Comparison of ENCODE assay signal across 1 cellular context in genomic region chr3:112087746-112088145, GRCh38.
TF ChIP-seq lines count a peak whose summit lies in the region.

No MANE protein-coding gene starts in this region.

TF ChIP-seq in GM12878, 131 proteins besides CTCF, POLR2A, EP300 and RAD21:
- no peak for TF ChIP-seq CHD1 (IDR thresholded peaks at IDR 0.05; ENCODE audit: low read depth, low read length)
- no peak for TF ChIP-seq ASH2L (IDR thresholded peaks at IDR 0.05; ENCODE audit: borderline replicate concordance, low read depth)
- TF ChIP-seq RB1 (IDR thresholded peaks at IDR 0.05; ENCODE audit: borderline replicate concordance): no peak
- no peak for TF ChIP-seq ZBED1 (IDR thresholded peaks at IDR 0.05; ENCODE audit: borderline replicate concordance)
- no peak for TF ChIP-seq MLLT1 (IDR thresholded peaks at IDR 0.05)
- TF ChIP-seq ETV6 (conservative IDR thresholded peaks at IDR 0.05 in 1 of 2, IDR thresholded peaks at IDR 0.05 in 1 of 2; ENCODE audit: borderline replicate concordance in 1 of 2, low read depth in 1 of 2): no peak
- TF ChIP-seq RFX5 (IDR thresholded peaks at IDR 0.05; ENCODE audit: low read depth, low read length): no peak
- TF ChIP-seq NRF1 (conservative IDR thresholded peaks at IDR 0.05; ENCODE audit: low read depth, low read length): no peak
- no peak for TF ChIP-seq EZH2 (IDR thresholded peaks at IDR 0.05; ENCODE audit: borderline replicate concordance, control insufficient read depth, low read depth, low read length)
- TF ChIP-seq TCF3 (IDR thresholded peaks at IDR 0.05; ENCODE audit: borderline replicate concordance, insufficient read depth, low read depth, low read length): no peak
- TF ChIP-seq FOS (IDR thresholded peaks at IDR 0.05; ENCODE audit: borderline replicate concordance, extremely low read depth, insufficient read length): no peak
- no peak for TF ChIP-seq KLF5 (IDR thresholded peaks at IDR 0.05; ENCODE audit: partially characterized antibody)
- TF ChIP-seq HDAC2 (IDR thresholded peaks at IDR 0.05): no peak
- no peak for TF ChIP-seq RELB (IDR thresholded peaks at IDR 0.05; ENCODE audit: low read depth)
- no peak for TF ChIP-seq IKZF1 (conservative IDR thresholded peaks at IDR 0.05)
- no peak for TF ChIP-seq FOXK2 (IDR thresholded peaks at IDR 0.05)
- TF ChIP-seq ZNF217 (IDR thresholded peaks at IDR 0.05): no peak
- no peak for TF ChIP-seq LARP7 (IDR thresholded peaks at IDR 0.05)
